2 cellular contexts compared by ENCODE assay signal in genomic region chr3:100057716-100058575, GRCh38.
TF ChIP-seq lines count a peak whose summit lies in the region.

No MANE protein-coding gene starts in this region.

TF ChIP-seq in IMR-90, 13 proteins besides CTCF, POLR2A, EP300 and RAD21 (continued from another document):
- TF ChIP-seq, protein P1, sequence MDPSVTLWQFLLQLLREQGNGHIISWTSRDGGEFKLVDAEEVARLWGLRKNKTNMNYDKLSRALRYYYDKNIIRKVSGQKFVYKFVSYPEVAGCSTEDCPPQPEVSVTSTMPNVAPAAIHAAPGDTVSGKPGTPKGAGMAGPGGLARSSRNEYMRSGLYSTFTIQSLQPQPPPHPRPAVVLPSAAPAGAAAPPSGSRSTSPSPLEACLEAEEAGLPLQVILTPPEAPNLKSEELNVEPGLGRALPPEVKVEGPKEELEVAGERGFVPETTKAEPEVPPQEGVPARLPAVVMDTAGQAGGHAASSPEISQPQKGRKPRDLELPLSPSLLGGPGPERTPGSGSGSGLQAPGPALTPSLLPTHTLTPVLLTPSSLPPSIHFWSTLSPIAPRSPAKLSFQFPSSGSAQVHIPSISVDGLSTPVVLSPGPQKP (IDR thresholded peaks at IDR 0.05; ENCODE audit: borderline replicate concordance, low read depth, low read length) = no peak
- TF ChIP-seq NFE2L2 (IDR thresholded peaks at IDR 0.05; ENCODE audit: low read depth, low read length) (no peak), SMC3 (IDR thresholded peaks at IDR 0.05; ENCODE audit: low read depth, low read length) (no peak), RCOR1 (IDR thresholded peaks at IDR 0.05; ENCODE audit: insufficient replicate concordance, low read length) (no peak), BHLHE40 (IDR thresholded peaks at IDR 0.05; ENCODE audit: low read depth, low read length) (no peak), MAZ (IDR thresholded peaks at IDR 0.05; ENCODE audit: borderline replicate concordance, low read depth, low read length) (no peak), MAFK (IDR thresholded peaks at IDR 0.05; ENCODE audit: low read depth, low read length) (no peak)
- TF ChIP-seq, protein P2, sequence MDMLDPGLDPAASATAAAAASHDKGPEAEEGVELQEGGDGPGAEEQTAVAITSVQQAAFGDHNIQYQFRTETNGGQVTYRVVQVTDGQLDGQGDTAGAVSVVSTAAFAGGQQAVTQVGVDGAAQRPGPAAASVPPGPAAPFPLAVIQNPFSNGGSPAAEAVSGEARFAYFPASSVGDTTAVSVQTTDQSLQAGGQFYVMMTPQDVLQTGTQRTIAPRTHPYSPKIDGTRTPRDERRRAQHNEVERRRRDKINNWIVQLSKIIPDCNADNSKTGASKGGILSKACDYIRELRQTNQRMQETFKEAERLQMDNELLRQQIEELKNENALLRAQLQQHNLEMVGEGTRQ (IDR thresholded peaks at IDR 0.05; ENCODE audit: low read depth, low read length) = no peak

TF ChIP-seq in SK-N-SH, 30 proteins besides CTCF, POLR2A, EP300 and RAD21:
- TF ChIP-seq ZBTB33 (IDR thresholded peaks at IDR 0.05; ENCODE audit: borderline replicate concordance, low read depth) = no peak
